1 cellular context compared by ENCODE assay signal in the genomic region with DNA sequence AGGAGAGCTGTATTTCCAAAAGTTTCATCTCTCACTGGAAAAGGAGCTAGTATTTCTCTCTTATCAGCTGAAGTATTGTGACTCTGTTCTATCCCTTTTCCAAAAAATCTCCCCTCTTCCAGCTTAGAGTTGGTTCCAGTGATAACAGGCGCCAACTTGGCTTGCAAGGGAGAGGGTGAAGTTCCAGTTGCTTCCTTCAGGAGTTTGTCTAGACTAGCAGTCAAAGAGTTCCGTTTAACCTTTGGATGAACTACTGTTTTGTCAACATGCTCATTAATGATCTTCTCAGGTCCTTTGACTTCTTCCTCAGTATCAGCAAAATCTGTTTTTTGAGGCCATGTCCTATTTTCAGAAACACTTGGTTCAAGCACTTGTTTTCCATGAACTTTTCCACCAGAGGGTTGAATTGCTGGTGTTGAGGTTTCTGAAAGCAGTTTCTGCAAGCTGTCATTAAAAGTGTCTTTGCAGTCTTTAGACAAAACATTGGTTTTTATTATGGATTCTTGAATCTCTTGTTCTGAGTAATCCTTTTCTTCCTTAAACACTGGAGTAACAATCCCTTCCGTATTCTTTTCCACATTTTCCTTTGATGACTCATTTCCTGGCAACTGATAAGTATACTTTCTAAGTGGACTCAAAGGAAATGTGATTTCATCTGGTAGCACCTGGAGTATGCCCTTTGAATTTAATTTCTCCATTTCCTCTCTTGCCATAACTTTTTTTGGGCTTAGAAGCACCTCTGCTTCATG.
TF ChIP-seq lines count a peak whose summit lies in the region.

No MANE protein-coding gene starts in this region.

TF ChIP-seq in endothelial cell of umbilical vein, 7 proteins besides CTCF, POLR2A, EP300 and RAD21:
- TF ChIP-seq, protein P1, sequence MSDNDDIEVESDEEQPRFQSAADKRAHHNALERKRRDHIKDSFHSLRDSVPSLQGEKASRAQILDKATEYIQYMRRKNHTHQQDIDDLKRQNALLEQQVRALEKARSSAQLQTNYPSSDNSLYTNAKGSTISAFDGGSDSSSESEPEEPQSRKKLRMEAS (IDR thresholded peaks at IDR 0.05; ENCODE audit: insufficient read depth, insufficient read length), result no peak
- TF ChIP-seq MYC (IDR thresholded peaks at IDR 0.05; ENCODE audit: low read depth, low read length), result no peak
- peak; percentile 100 for TF ChIP-seq JUN (IDR thresholded peaks at IDR 0.05; ENCODE audit: borderline replicate concordance, insufficient read depth, insufficient read length, low read depth)
- TF ChIP-seq POLR2AphosphoS5 (IDR thresholded peaks at IDR 0.05; ENCODE audit: insufficient read depth, low read depth, low read length), result peak; percentile 64
- TF ChIP-seq FOS (IDR thresholded peaks at IDR 0.05; ENCODE audit: borderline replicate concordance, insufficient read depth, low read length), result peak; percentile 95
- peak; percentile 91 for TF ChIP-seq GATA2 (IDR thresholded peaks at IDR 0.05; ENCODE audit: insufficient read depth, insufficient read length, low read depth, low read length)
- TF ChIP-seq EZH2 (IDR thresholded peaks at IDR 0.05; ENCODE audit: borderline replicate concordance, low read depth, low read length, severe bottlenecking), result no peak
